Comparison of ENCODE assay signal across 15 cellular contexts in genomic region chr5:75678155-75678554, GRCh38. TPM values are rescaled to one million over a fixed set of nuclear protein-coding genes. Genes with fewer than 3 reads are reported as not detected.
A peak's percentile ranks its signal among the peaks of the same experiment; 100 is the strongest.
DNase-seq lines count a peak whose midpoint lies in the region; ATAC-seq and TF ChIP-seq lines count a peak whose summit lies in the region.
"Had no signal": no experiment of that assay in that cellular context is flagged by ENCODE, and none has a peak within 500 bp of the region (broad histone marks: within the 10 kb centered on the region; RNA-seq: fewer than 3 reads in every experiment).

No MANE protein-coding gene starts in this region.

- H3K27ac Mint-ChIP-seq in activated naive CD4-positive, alpha-beta T cell treated with anti-CD3 and anti-CD28 coated beads, Interleukin-2, amount 50 U/mL, for 72 hours: peak overlapping the region; percentile 82 to 91
- peak overlapping the region; percentile 70 to 74 for H3K27ac Mint-ChIP-seq in natural killer cell

- H3K9me2 ChIP-seq in SK-N-SH: no peaks in the 10 kb centered on the region

- ATAC-seq in SK-N-SH treated with all-trans-retinoic acid at 6 μM for 48 hours (no peak), natural killer cell (peak; percentile 77 to 87 (median 83)), GM19035 (IDR thresholded peaks at IDR 0.05; ENCODE audit: unreplicated experiment) (no peak)
- ATAC-seq in activated naive CD4-positive, alpha-beta T cell treated with anti-CD3 and anti-CD28 coated beads, Interleukin-2, amount 50 U/mL, for 72 hours: peak; percentile 93 to 96

- H3K4me1 Mint-ChIP-seq in natural killer cell: peaks cover 10 to 16% of the 10 kb centered on the region in 2 donors

- DNase-seq in SK-N-SH: no peak
- peak; percentile 18 for DNase-seq in GM20000 (ENCODE audit: low spot score)
- no peak for DNase-seq in activated naive CD4-positive, alpha-beta T cell treated with anti-CD3 and anti-CD28 coated beads, Interleukin-2, amount 50 U/mL, for 72 hours (ENCODE audit: low spot score in 2 of 2)
- no peak for DNase-seq in natural killer cell
- DNase-seq in Peyer's patch: no peak
- DNase-seq in SHP77 (lab: John Stamatoyannopoulos, UW): no peak
- DNase-seq: COR-L47, GDM1, MG63, NCI-H187 treated with DMSO at 0.1 percent for 48 hours, OCI-M1, posterior cingulate gyrus had no signal

- no peak overlapping the region for H2AFZ ChIP-seq in SK-N-SH (ENCODE audit: low read depth)
- H2AFZ ChIP-seq: hepatocyte had no signal

- CTCF ChIA-PET in SK-N-SH (lab: Yijun Ruan, JAX): no interaction called here

- H4K20me1 ChIP-seq in SK-N-SH (ENCODE audit: insufficient read depth): no peaks in the 10 kb centered on the region

- H3K4me2 ChIP-seq in SK-N-SH: no peak overlapping the region
- H3K4me2 ChIP-seq: hepatocyte had no signal

- no peaks in the 10 kb centered on the region for H3K9me3 Mint-ChIP-seq in activated naive CD4-positive, alpha-beta T cell treated with anti-CD3 and anti-CD28 coated beads, Interleukin-2, amount 50 U/mL, for 72 hours
- no peaks in the 10 kb centered on the region for H3K9me3 Mint-ChIP-seq in natural killer cell

- H3K79me2 ChIP-seq in SK-N-SH (ENCODE audit: insufficient read depth): no peaks in the 10 kb centered on the region
- H3K79me2 ChIP-seq: hepatocyte had no signal

- no peaks in the 10 kb centered on the region for H3K9me3 ChIP-seq in SK-N-SH
- H3K9me3 ChIP-seq in Peyer's patch: no peaks in the 10 kb centered on the region
- H3K9me3 ChIP-seq: MG63 had no signal

- POLR2A ChIA-PET in SK-N-SH (lab: Yijun Ruan, JAX): no interaction called here

- H3K27me3 Mint-ChIP-seq in natural killer cell (ENCODE audit: low read depth in 2 of 2): no peaks in the 10 kb centered on the region

- intact Hi-C loops in natural killer cell (cut with micrococcal nuclease): loop anchor here (10.0 kb wide), 1 partner anchor 163 kb away; the partner anchor contains the start of genes CERT1 and POLK

- H3K4me3 ChIP-seq in SK-N-SH (ENCODE audit: low read depth in 2 of 2, low read length in 1 of 2) (no peak overlapping the region), Peyer's patch (no peak overlapping the region)
- H3K4me3 ChIP-seq: hepatocyte, MG63 had no signal

- TF ChIP-seq CTCF in SK-N-SH (IDR thresholded peaks at IDR 0.05) (no peak), GM20000 (IDR thresholded peaks at IDR 0.05; ENCODE audit: extremely low read depth, missing control alignments) (no peak), natural killer cell (IDR thresholded peaks at IDR 0.05) (no peak), Peyer's patch (IDR thresholded peaks at IDR 0.05) (no peak)

- H3K36me3 Mint-ChIP-seq in activated naive CD4-positive, alpha-beta T cell treated with anti-CD3 and anti-CD28 coated beads, Interleukin-2, amount 50 U/mL, for 72 hours: no peaks in the 10 kb centered on the region
- peaks cover 6% of the 10 kb centered on the region for H3K36me3 Mint-ChIP-seq in natural killer cell

- H3K36me3 ChIP-seq in SK-N-SH (replicated peaks in 1 of 2; ENCODE audit: control insufficient read depth in 1 of 2, insufficient read depth in 2 of 2, low read length in 1 of 2) (peaks cover under 1 to 8% of the 10 kb centered on the region in 2 experiments), Peyer's patch (peaks cover 0 to 12% (median 0%) of the 10 kb centered on the region in 3 donors)
- H3K36me3 ChIP-seq: MG63 had no signal

- no peak for TF ChIP-seq RAD21 in SK-N-SH (IDR thresholded peaks at IDR 0.05; ENCODE audit: low read length)

- no peak for TF ChIP-seq POLR2A in Peyer's patch (IDR thresholded peaks at IDR 0.05)

- H3K27me3 ChIP-seq in SK-N-SH (ENCODE audit: insufficient read depth) (no peaks in the 10 kb centered on the region), Peyer's patch (no peaks in the 10 kb centered on the region)
- H3K27me3 ChIP-seq: hepatocyte, MG63 had no signal

- no peak overlapping the region for H3K9ac ChIP-seq in SK-N-SH

- peak overlapping the region; percentile 68 for H3K4me3 Mint-ChIP-seq in natural killer cell

- WGBS in SK-N-SH (ENCODE audit: low lambda C conversion rate): 75% methylated on average over 3 of the region's 3 CpGs

- H3F3A ChIP-seq in SK-N-SH (replicated peaks; ENCODE audit: insufficient read depth): peaks cover 4% of the 10 kb centered on the region

- no peak for TF ChIP-seq EP300 in SK-N-SH (IDR thresholded peaks at IDR 0.05; ENCODE audit: borderline replicate concordance in 1 of 2, low read depth in 1 of 2, low read length in 1 of 2)

- H3K27ac ChIP-seq in SK-N-SH (ENCODE audit: low read depth in 2 of 2, low read length in 1 of 2) (peak overlapping the region in 1 of 2 experiments; percentile 75; a peak in 2 of 4 replicates), Peyer's patch (no peak overlapping the region)
- H3K27ac ChIP-seq: hepatocyte had no signal

- peaks cover 5 to 28% of the 10 kb centered on the region in 2 experiments; a peak in 3 of 4 replicates for H3K4me1 ChIP-seq in SK-N-SH (ENCODE audit: control insufficient read depth in 1 of 2, insufficient read depth in 2 of 2, low read depth in 1 of 2, low read length in 1 of 2)
- no peaks in the 10 kb centered on the region for H3K4me1 ChIP-seq in Peyer's patch

TF ChIP-seq in SK-N-SH, 30 proteins besides CTCF, POLR2A, EP300 and RAD21 (continues in another document):
- TF ChIP-seq GATA2 (CRISPR knock-in tag; IDR thresholded peaks at IDR 0.05) (0 out of 2 replicates have a peak, but pooled peaks have one; percentile 8), MAX (IDR thresholded peaks at IDR 0.05; ENCODE audit: low read depth) (no peak), TCF12 (IDR thresholded peaks at IDR 0.05) (no peak)
- TF ChIP-seq, protein P1, sequence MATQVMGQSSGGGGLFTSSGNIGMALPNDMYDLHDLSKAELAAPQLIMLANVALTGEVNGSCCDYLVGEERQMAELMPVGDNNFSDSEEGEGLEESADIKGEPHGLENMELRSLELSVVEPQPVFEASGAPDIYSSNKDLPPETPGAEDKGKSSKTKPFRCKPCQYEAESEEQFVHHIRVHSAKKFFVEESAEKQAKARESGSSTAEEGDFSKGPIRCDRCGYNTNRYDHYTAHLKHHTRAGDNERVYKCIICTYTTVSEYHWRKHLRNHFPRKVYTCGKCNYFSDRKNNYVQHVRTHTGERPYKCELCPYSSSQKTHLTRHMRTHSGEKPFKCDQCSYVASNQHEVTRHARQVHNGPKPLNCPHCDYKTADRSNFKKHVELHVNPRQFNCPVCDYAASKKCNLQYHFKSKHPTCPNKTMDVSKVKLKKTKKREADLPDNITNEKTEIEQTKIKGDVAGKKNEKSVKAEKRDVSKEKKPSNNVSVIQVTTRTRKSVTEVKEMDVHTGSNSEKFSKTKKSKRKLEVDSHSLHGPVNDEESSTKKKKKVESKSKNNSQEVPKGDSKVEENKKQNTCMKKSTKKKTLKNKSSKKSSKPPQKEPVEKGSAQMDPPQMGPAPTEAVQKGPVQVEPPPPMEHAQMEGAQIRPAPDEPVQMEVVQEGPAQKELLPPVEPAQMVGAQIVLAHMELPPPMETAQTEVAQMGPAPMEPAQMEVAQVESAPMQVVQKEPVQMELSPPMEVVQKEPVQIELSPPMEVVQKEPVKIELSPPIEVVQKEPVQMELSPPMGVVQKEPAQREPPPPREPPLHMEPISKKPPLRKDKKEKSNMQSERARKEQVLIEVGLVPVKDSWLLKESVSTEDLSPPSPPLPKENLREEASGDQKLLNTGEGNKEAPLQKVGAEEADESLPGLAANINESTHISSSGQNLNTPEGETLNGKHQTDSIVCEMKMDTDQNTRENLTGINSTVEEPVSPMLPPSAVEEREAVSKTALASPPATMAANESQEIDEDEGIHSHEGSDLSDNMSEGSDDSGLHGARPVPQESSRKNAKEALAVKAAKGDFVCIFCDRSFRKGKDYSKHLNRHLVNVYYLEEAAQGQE (IDR thresholded peaks at IDR 0.05; ENCODE audit: low read depth, low read length): no peak

TF ChIP-seq in SK-N-SH treated with all-trans-retinoic acid at 6 μM for 48 hours, 23 proteins besides CTCF, POLR2A, EP300 and RAD21 (continues in another document):
- no peak for TF ChIP-seq POU6F1 (CRISPR knock-in tag; IDR thresholded peaks at IDR 0.05; ENCODE audit: borderline replicate concordance, low read depth)
- TF ChIP-seq ZFP30 (CRISPR knock-in tag; IDR thresholded peaks at IDR 0.05): no peak
- TF ChIP-seq ZNF8 (CRISPR knock-in tag; IDR thresholded peaks at IDR 0.05): no peak
- no peak for TF ChIP-seq BACH2 (CRISPR knock-in tag; IDR thresholded peaks at IDR 0.05; ENCODE audit: borderline replicate concordance)
- TF ChIP-seq RARB (CRISPR knock-in tag; IDR thresholded peaks at IDR 0.05): no peak
- TF ChIP-seq CSDC2 (CRISPR knock-in tag; IDR thresholded peaks at IDR 0.05): no peak
- no peak for TF ChIP-seq ZFP3 (CRISPR knock-in tag; IDR thresholded peaks at IDR 0.05)
- TF ChIP-seq SNAI2 (CRISPR knock-in tag; IDR thresholded peaks at IDR 0.05): no peak
- TF ChIP-seq TCF4 (CRISPR knock-in tag; IDR thresholded peaks at IDR 0.05; ENCODE audit: borderline replicate concordance): no peak
- no peak for TF ChIP-seq ESRRG (CRISPR knock-in tag; IDR thresholded peaks at IDR 0.05)

RNA-seq across cellular contexts. Expression of gene POC5, which starts 39.1 kb away (rescaled TPM):
- 15.9 and 16.2 TPM in 2 replicates for polyA plus RNA-seq in SK-N-SH (2012; rRNA removed)
- polyA plus RNA-seq in SK-N-SH (2012; cell fraction: cytosol; rRNA removed): 14.0 and 17.9 TPM in 2 replicates
- polyA plus RNA-seq in SK-N-SH (2012; cell fraction: nucleus; rRNA removed): 18.9 and 28.3 TPM in 2 replicates
- total RNA-seq in activated naive CD4-positive, alpha-beta T cell treated with anti-CD3 and anti-CD28 coated beads, Interleukin-2, amount 50 U/mL, for 72 hours: 10 to 100 TPM; 12.5 to 17.2 TPM
- total RNA-seq in natural killer cell: 10 to 100 TPM; 12.4 to 16.6 (median 12.5) TPM
- total RNA-seq in Peyer's patch: 10 to 100 TPM in 2 of 4 donors, 1 to 10 TPM in 2; 5.1 to 68.5 (median 9.3) TPM

Comparison
In these comparisons a context has a peak if more than half of its experiments do, and no peak if none do; other contexts are left out.
1. ATAC-seq: peak in activated naive CD4-positive, alpha-beta T cell treated with anti-CD3 and anti-CD28 coated beads, Interleukin-2, amount 50 U/mL, for 72 hours (2 of 2) and natural killer cell (3 of 3); none in SK-N-SH treated with all-trans-retinoic acid at 6 μM for 48 hours (single experiment) and GM19035 (single experiment).